ENCODE assay signal across 15 cellular contexts in genomic region chr9:89687216-89687615, GRCh38.
DNase-seq lines count a peak whose midpoint lies in the region; ATAC-seq and TF ChIP-seq lines count a peak whose summit lies in the region.
"Had no signal": no experiment of that assay in that cellular context is flagged by ENCODE, and none has a peak within 500 bp of the region (broad histone marks: within the 10 kb centered on the region; RNA-seq: fewer than 3 reads in every experiment).

No MANE protein-coding gene starts in this region.

- TF ChIP-seq CTCF in type B pancreatic cell (conservative IDR thresholded peaks at IDR 0.05) (no peak), HFFc6 (IDR thresholded peaks at IDR 0.05) (no peak)

- H3K4me3 Mint-ChIP-seq in type B pancreatic cell (no peak overlapping the region), HFFc6 (no peak overlapping the region)
- H3K4me3 Mint-ChIP-seq in natural killer cell treated with Interleukin-12 subunit alpha and Interleukin-12 subunit beta and Interleukin-15 and Interleukin-18, amount 100 ng/mL, for 72 hours, result no peak overlapping the region
- H3K4me3 Mint-ChIP-seq: B cell had no signal

- no peaks in the 10 kb centered on the region for H3K36me3 Mint-ChIP-seq in type B pancreatic cell
- H3K36me3 Mint-ChIP-seq in HFFc6 (ENCODE audit: low read depth), result no peaks in the 10 kb centered on the region; the same call in 1 of the 2 replicates
- no peaks in the 10 kb centered on the region for H3K36me3 Mint-ChIP-seq in natural killer cell treated with Interleukin-12 subunit alpha and Interleukin-12 subunit beta and Interleukin-15 and Interleukin-18, amount 100 ng/mL, for 72 hours

- peaks cover 10% of the 10 kb centered on the region for H3K4me1 Mint-ChIP-seq in type B pancreatic cell (ENCODE audit: unreplicated experiment)
- H3K4me1 Mint-ChIP-seq in HFFc6 (ENCODE audit: low read depth), result no peaks in the 10 kb centered on the region
- peaks cover 19 to 28% of the 10 kb centered on the region in 2 donors for H3K4me1 Mint-ChIP-seq in natural killer cell treated with Interleukin-12 subunit alpha and Interleukin-12 subunit beta and Interleukin-15 and Interleukin-18, amount 100 ng/mL, for 72 hours (ENCODE audit: low read depth in 2 of 2)

- peak overlapping the region; percentile 18 for H3K27ac Mint-ChIP-seq in type B pancreatic cell
- H3K27ac Mint-ChIP-seq in HFFc6, result no peak overlapping the region
- H3K27ac Mint-ChIP-seq in natural killer cell treated with Interleukin-12 subunit alpha and Interleukin-12 subunit beta and Interleukin-15 and Interleukin-18, amount 100 ng/mL, for 72 hours, result no peak overlapping the region
- H3K27ac Mint-ChIP-seq: B cell had no signal

- H3K27me3 Mint-ChIP-seq in type B pancreatic cell (no peaks in the 10 kb centered on the region), HFFc6 (ENCODE audit: insufficient read depth) (no peaks in the 10 kb centered on the region; the same call in 1 of the 2 replicates)
- no peaks in the 10 kb centered on the region for H3K27me3 Mint-ChIP-seq in natural killer cell treated with Interleukin-12 subunit alpha and Interleukin-12 subunit beta and Interleukin-15 and Interleukin-18, amount 100 ng/mL, for 72 hours
- H3K27me3 Mint-ChIP-seq: B cell had no signal

- DNase-seq in NCI-H187 (lab: John Stamatoyannopoulos, UW) (peak; percentile 32 to 35), NCI-H187 treated with DMSO at 0.1 percent for 48 hours (lab: John Stamatoyannopoulos, UW) (no peak), NCI-H2107 treated with DMSO at 0.1 percent for 48 hours (lab: John Stamatoyannopoulos, UW; ENCODE audit: unreplicated experiment) (peak; percentile 84), SHP77 treated with DMSO at 0.1 percent for 48 hours (lab: John Stamatoyannopoulos, UW) (peak; percentile 77), type B pancreatic cell (ENCODE audit: extremely low spot score, unreplicated experiment) (no peak), HFFc6 (no peak), foreskin melanocyte (no peak)
- DNase-seq in natural killer cell treated with Interleukin-12 subunit alpha and Interleukin-12 subunit beta and Interleukin-15 and Interleukin-18, amount 100 ng/mL, for 72 hours (ENCODE audit: low spot score), result no peak
- DNase-seq: activated CD4-positive, alpha-beta T cell treated with anti-CD3 and anti-CD28 coated beads for 48 hours; activated effector memory CD4-positive, alpha-beta T cell treated with anti-CD3 and anti-CD28 coated beads, Interleukin-2, amount 50 U/mL, for 16 hours; NCI-H226; ovary; stimulated activated naive CD8-positive, alpha-beta T cell treated with anti-CD3 and anti-CD28 coated beads, Interleukin-15, Interleukin-2, amounts not matched to agents 100 U/mL and 50 U/mL, for 24 hours had no signal

- ATAC-seq in natural killer cell treated with Interleukin-12 subunit alpha and Interleukin-12 subunit beta and Interleukin-15 and Interleukin-18, amount 100 ng/mL, for 72 hours, result no peak
- ATAC-seq: sciatic nerve; stimulated activated naive CD8-positive, alpha-beta T cell treated with anti-CD3 and anti-CD28 coated beads, Interleukin-15, Interleukin-2, amounts not matched to agents 100 U/mL and 50 U/mL, for 24 hours had no signal

- no peaks in the 10 kb centered on the region for H3K9me3 Mint-ChIP-seq in type B pancreatic cell
- H3K9me3 Mint-ChIP-seq in HFFc6, result peaks cover 6% of the 10 kb centered on the region
- no peaks in the 10 kb centered on the region for H3K9me3 Mint-ChIP-seq in natural killer cell treated with Interleukin-12 subunit alpha and Interleukin-12 subunit beta and Interleukin-15 and Interleukin-18, amount 100 ng/mL, for 72 hours

Comparison
In these comparisons a context has a peak if more than half of its experiments do, and no peak if none do; other contexts are left out.
1. DNase-seq: peak in NCI-H187 (2 of 2), NCI-H2107 treated with DMSO at 0.1 percent for 48 hours (single experiment) and SHP77 treated with DMSO at 0.1 percent for 48 hours (single experiment); none in NCI-H187 treated with DMSO at 0.1 percent for 48 hours (single experiment), type B pancreatic cell (single experiment), HFFc6 (single experiment), foreskin melanocyte (single experiment) and natural killer cell treated with Interleukin-12 subunit alpha and Interleukin-12 subunit beta and Interleukin-15 and Interleukin-18, amount 100 ng/mL, for 72 hours (single experiment).